16 cellular contexts compared by ENCODE assay signal in the genomic region with DNA sequence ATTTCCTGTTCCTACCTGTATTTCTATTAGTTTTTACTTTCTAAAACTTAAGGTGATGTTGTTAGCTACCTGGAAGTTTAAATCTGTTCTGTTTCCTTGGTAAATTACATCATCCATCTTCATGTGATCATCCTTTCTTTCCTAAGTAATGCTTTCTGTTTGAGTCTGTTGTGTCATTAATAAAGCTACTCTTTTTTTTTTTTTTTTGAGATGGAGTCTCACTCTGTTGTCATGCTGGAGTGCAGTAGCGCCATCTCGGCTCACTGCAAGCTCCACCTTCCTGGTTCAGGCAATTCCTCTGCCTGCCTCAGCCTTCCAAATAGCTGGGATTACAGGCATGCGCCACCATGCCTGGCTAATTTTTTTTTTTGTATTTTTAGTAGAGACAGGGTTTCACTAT.
DNase-seq lines count a peak whose midpoint lies in the region; ATAC-seq and TF ChIP-seq lines count a peak whose summit lies in the region.
"Had no signal": no experiment of that assay in that cellular context is flagged by ENCODE, and none has a peak within 500 bp of the region (broad histone marks: within the 10 kb centered on the region; RNA-seq: fewer than 3 reads in every experiment).

No MANE protein-coding gene starts in this region.

- ATAC-seq in central memory CD8-positive, alpha-beta T cell (replicated peaks; ENCODE audit: extremely low read depth, poor library complexity, severe bottlenecking), result no peak
- ATAC-seq in right lobe of liver, result no peak
- no peak for ATAC-seq in HG02885 (IDR thresholded peaks at IDR 0.05; ENCODE audit: poor library complexity, unreplicated experiment)
- ATAC-seq: left lobe of liver had no signal

- no peak overlapping the region for H3K4me3 ChIP-seq in HEK293 (ENCODE audit: low read depth, low read length)
- H3K4me3 ChIP-seq in right lobe of liver, result no peak overlapping the region
- H3K4me3 ChIP-seq: ascending aorta, esophagus muscularis mucosa, SJCRH30 had no signal

- intact Hi-C loops in right lobe of liver (cut with DNase I), result no loop called here

- H3K27ac ChIP-seq in HEK293 (ENCODE audit: extremely low read depth, low read depth, low read length) (no peak overlapping the region), right lobe of liver (no peak overlapping the region)
- H3K27ac ChIP-seq: ascending aorta, esophagus muscularis mucosa, SJCRH30 had no signal

- no peak overlapping the region for H3K4me3 Mint-ChIP-seq in central memory CD8-positive, alpha-beta T cell
- H3K4me3 Mint-ChIP-seq: activated CD4-positive, alpha-beta T cell treated with anti-CD3 and anti-CD28 coated beads, Interleukin-2, amount 10 ng/mL, durations not matched to agents 24 days and 14 days; B cell had no signal

- H3K36me3 ChIP-seq in HEK293 (ENCODE audit: control insufficient read depth in 2 of 2, insufficient read depth in 1 of 2, low read length in 2 of 2) (peaks cover 3 to 39% of the 10 kb centered on the region in 2 experiments; a peak in 2 of 3 replicates), right lobe of liver (peaks cover 0 to 16% (median 9%) of the 10 kb centered on the region in 4 donors)

- H3K9me3 ChIP-seq in HEK293 (ENCODE audit: control insufficient read depth, insufficient read depth, low read depth, low read length) (no peaks in the 10 kb centered on the region), right lobe of liver (no peaks in the 10 kb centered on the region)
- H3K9me3 ChIP-seq: ascending aorta, esophagus muscularis mucosa, SJCRH30 had no signal

- no peaks in the 10 kb centered on the region for H3K27me3 ChIP-seq in right lobe of liver
- H3K27me3 ChIP-seq: ascending aorta, esophagus muscularis mucosa, SJCRH30 had no signal

- no peaks in the 10 kb centered on the region for H3K9me3 Mint-ChIP-seq in central memory CD8-positive, alpha-beta T cell
- H3K9me3 Mint-ChIP-seq: activated CD4-positive, alpha-beta T cell treated with anti-CD3 and anti-CD28 coated beads, Interleukin-2, amount 10 ng/mL, durations not matched to agents 24 days and 14 days had no signal

- H3K4me1 ChIP-seq in HEK293 (ENCODE audit: control insufficient read depth, insufficient read depth, low read length) (no peaks in the 10 kb centered on the region), right lobe of liver (peaks cover 0 to 8% (median 0%) of the 10 kb centered on the region in 4 donors)
- H3K4me1 ChIP-seq: ascending aorta, SJCRH30 had no signal

- WGBS in right lobe of liver (ENCODE audit: insufficient coverage, low coverage, low lambda C conversion rate, missing lambda C conversion rate), result 92% methylated on average over 3 of the region's 3 CpGs

- POLR2A ChIA-PET in HEK293 (lab: Yijun Ruan, JAX), result no interaction called here

- CTCF ChIA-PET in HEK293 (lab: Yijun Ruan, JAX), result interaction anchor here (0.6 to 0.8 kb wide), 3 partner anchors 27 to 816 kb away, joined by 3 to 5 read pairs (median 4); no protein-coding TSS in a partner anchor

- H3K36me3 Mint-ChIP-seq in central memory CD8-positive, alpha-beta T cell (ENCODE audit: insufficient read depth), result peaks cover 45% of the 10 kb centered on the region

- TF ChIP-seq CTCF in HEK293 (tag by site-specific recombination; IDR thresholded peaks at IDR 0.05) (no peak), right lobe of liver (IDR thresholded peaks at IDR 0.05) (no peak)

- H3K27ac Mint-ChIP-seq in central memory CD8-positive, alpha-beta T cell (ENCODE audit: low read depth), result peak overlapping the region; percentile 10
- H3K27ac Mint-ChIP-seq: activated CD4-positive, alpha-beta T cell treated with anti-CD3 and anti-CD28 coated beads, Interleukin-2, amount 10 ng/mL, durations not matched to agents 24 days and 14 days; B cell had no signal

- peaks cover 7% of the 10 kb centered on the region for H3K4me1 Mint-ChIP-seq in central memory CD8-positive, alpha-beta T cell
- H3K4me1 Mint-ChIP-seq: B cell had no signal

- DNase-seq in EL (peak; percentile 2), myocyte (ENCODE audit: low read depth) (peak; percentile 7), right lobe of liver (no peak), inferior parietal cortex (ENCODE audit: extremely low spot score) (no peak)
- no peak for DNase-seq in central memory CD8-positive, alpha-beta T cell (ENCODE audit: low spot score in 2 of 2)
- DNase-seq: activated CD4-positive, alpha-beta T cell treated with anti-CD3 and anti-CD28 coated beads, Interleukin-2, amount 10 ng/mL, durations not matched to agents 24 days and 14 days; hippocampal formation; NCI-H1694 treated with DMSO at 0.1 percent for 48 hours; SJCRH30; stimulated activated CD4-positive, alpha-beta T cell treated with anti-CD3 and anti-CD28 coated beads, Interleukin-15, amount 100 ng/mL, for 24 hours had no signal

- no peaks in the 10 kb centered on the region for H3K27me3 Mint-ChIP-seq in central memory CD8-positive, alpha-beta T cell
- H3K27me3 Mint-ChIP-seq: activated CD4-positive, alpha-beta T cell treated with anti-CD3 and anti-CD28 coated beads, Interleukin-2, amount 10 ng/mL, durations not matched to agents 24 days and 14 days; B cell had no signal

- no peak for TF ChIP-seq POLR2A in right lobe of liver (IDR thresholded peaks at IDR 0.05)

TF ChIP-seq in HEK293, 187 proteins besides CTCF, POLR2A, EP300 and RAD21:
- no peak for TF ChIP-seq IKZF3 (tag by site-specific recombination; IDR thresholded peaks at IDR 0.05)
- TF ChIP-seq, protein P1, sequence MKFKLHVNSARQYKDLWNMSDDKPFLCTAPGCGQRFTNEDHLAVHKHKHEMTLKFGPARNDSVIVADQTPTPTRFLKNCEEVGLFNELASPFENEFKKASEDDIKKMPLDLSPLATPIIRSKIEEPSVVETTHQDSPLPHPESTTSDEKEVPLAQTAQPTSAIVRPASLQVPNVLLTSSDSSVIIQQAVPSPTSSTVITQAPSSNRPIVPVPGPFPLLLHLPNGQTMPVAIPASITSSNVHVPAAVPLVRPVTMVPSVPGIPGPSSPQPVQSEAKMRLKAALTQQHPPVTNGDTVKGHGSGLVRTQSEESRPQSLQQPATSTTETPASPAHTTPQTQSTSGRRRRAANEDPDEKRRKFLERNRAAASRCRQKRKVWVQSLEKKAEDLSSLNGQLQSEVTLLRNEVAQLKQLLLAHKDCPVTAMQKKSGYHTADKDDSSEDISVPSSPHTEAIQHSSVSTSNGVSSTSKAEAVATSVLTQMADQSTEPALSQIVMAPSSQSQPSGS (tag by site-specific recombination; IDR thresholded peaks at IDR 0.05; ENCODE audit: low read depth), result peak; percentile 33; the same call in 1 of the 2 replicates

Comparison
In these comparisons a context has a peak if more than half of its experiments do, and no peak if none do; other contexts are left out.
1. DNase-seq: peak in EL (single experiment) and myocyte (single experiment); none in central memory CD8-positive, alpha-beta T cell (0 of 2), right lobe of liver (0 of 3) and inferior parietal cortex (single experiment).